In genomic region chr7:77995717-77996116, GRCh38 we compare ENCODE assay signal across 1 cellular context.
TF ChIP-seq lines count a peak whose summit lies in the region.

No MANE protein-coding gene starts in this region.

TF ChIP-seq in HepG2, 621 proteins besides CTCF, POLR2A, EP300 and RAD21 (continued from another document):
- no peak for TF ChIP-seq ZUFSP (CRISPR knock-in tag; IDR thresholded peaks at IDR 0.05; ENCODE audit: borderline replicate concordance)
- no peak for TF ChIP-seq CSRNP1 (CRISPR knock-in tag; IDR thresholded peaks at IDR 0.05)
- no peak for TF ChIP-seq ZNF850 (CRISPR knock-in tag; conservative IDR thresholded peaks at IDR 0.05)
- TF ChIP-seq TCF7L2 (IDR thresholded peaks at IDR 0.05; ENCODE audit: low read depth, low read length) = no peak
- no peak for TF ChIP-seq SIX1 (CRISPR knock-in tag; IDR thresholded peaks at IDR 0.05; ENCODE audit: borderline replicate concordance)
- TF ChIP-seq PLSCR1 (CRISPR knock-in tag; IDR thresholded peaks at IDR 0.05; ENCODE audit: borderline replicate concordance) = no peak
- TF ChIP-seq ZNF335 (CRISPR knock-in tag; IDR thresholded peaks at IDR 0.05) = no peak
